28 cellular contexts compared by ENCODE assay signal in genomic region chr11:129680907-129681306, GRCh38.
"Had no signal": no experiment of that assay in that cellular context is flagged by ENCODE, and none has a peak within 500 bp of the region (broad histone marks: within the 10 kb centered on the region; RNA-seq: fewer than 3 reads in every experiment).

No MANE protein-coding gene starts in this region.

- H3K79me2 ChIP-seq: parathyroid adenoma had no signal

- H3K27ac ChIP-seq: gastrocnemius medialis, neural progenitor cell, parathyroid adenoma, right lobe of liver, suprapubic skin, transverse colon, upper lobe of right lung, uterus had no signal

- H3K36me3 Mint-ChIP-seq: memory B cell, naive B cell, neural progenitor cell had no signal

- H3K4me1 ChIP-seq: gastrocnemius medialis, neural progenitor cell, parathyroid adenoma, right lobe of liver, suprapubic skin, transverse colon, upper lobe of right lung, uterus had no signal

- H3K9me3 Mint-ChIP-seq: effector memory CD8-positive, alpha-beta T cell; neural progenitor cell; stimulated activated naive CD8-positive, alpha-beta T cell treated with anti-CD3 and anti-CD28 coated beads, Interleukin-15, amount 100 ng/mL, for 72 hours had no signal

- H2AFZ ChIP-seq: neural progenitor cell, parathyroid adenoma had no signal

- ATAC-seq: effector memory CD8-positive, alpha-beta T cell; gastrocnemius medialis; left lobe of liver; mucosa of descending colon; right lobe of liver; stimulated activated naive CD8-positive, alpha-beta T cell treated with anti-CD3 and anti-CD28 coated beads, Interleukin-15, amount 100 ng/mL, for 72 hours; upper lobe of right lung had no signal

- H3K4me3 Mint-ChIP-seq: effector memory CD8-positive, alpha-beta T cell; memory B cell; naive B cell; nephron; neural progenitor cell; stimulated activated naive CD8-positive, alpha-beta T cell treated with anti-CD3 and anti-CD28 coated beads, Interleukin-15, amount 100 ng/mL, for 72 hours had no signal

- H3K27ac Mint-ChIP-seq: effector memory CD8-positive, alpha-beta T cell; memory B cell; nephron; neural progenitor cell; progenitor cell of endocrine pancreas; stimulated activated naive CD8-positive, alpha-beta T cell treated with anti-CD3 and anti-CD28 coated beads, Interleukin-15, amount 100 ng/mL, for 72 hours had no signal

- DNase-seq: cortex of kidney; effector memory CD8-positive, alpha-beta T cell; erythroblast; esophagus squamous epithelium; foreskin fibroblast; gastrocnemius medialis; head of caudate nucleus; kidney; mucosa of descending colon; naive B cell; right lobe of liver; small intestine; stimulated activated CD4-positive, alpha-beta T cell treated with anti-CD3 and anti-CD28 coated beads, Interleukin-15, amount 100 ng/mL, for 24 hours; stimulated activated CD4-positive, alpha-beta T cell treated with anti-CD3 and anti-CD28 coated beads, Interleukin-4, amount 100 ng/mL, for 1 hour; stimulated activated CD8-positive, alpha-beta memory T cell treated with anti-CD3 and anti-CD28 coated beads, Interleukin-4, amount 100 ng/mL, for 48 hours; stimulated activated naive CD4-positive, alpha-beta T cell; stimulated activated naive CD8-positive, alpha-beta T cell treated with anti-CD3 and anti-CD28 coated beads, Interleukin-15, amount 100 ng/mL, for 72 hours; transverse colon; upper lobe of right lung; uterus had no signal

- H3K4me1 Mint-ChIP-seq: memory B cell; naive B cell; nephron; neural progenitor cell; stimulated activated naive CD8-positive, alpha-beta T cell treated with anti-CD3 and anti-CD28 coated beads, Interleukin-15, amount 100 ng/mL, for 72 hours had no signal

- H3K9ac ChIP-seq: neural progenitor cell, parathyroid adenoma had no signal

- H3K9me3 ChIP-seq: esophagus squamous epithelium, gastrocnemius medialis, mucosa of descending colon, right lobe of liver, suprapubic skin, transverse colon, upper lobe of right lung, uterus had no signal

- H3K36me3 ChIP-seq: esophagus squamous epithelium, gastrocnemius medialis, neural progenitor cell, right lobe of liver, suprapubic skin, transverse colon, upper lobe of right lung, uterus had no signal

- H3K27me3 ChIP-seq: esophagus squamous epithelium, gastrocnemius medialis, right lobe of liver, suprapubic skin, upper lobe of right lung, uterus had no signal

- H3K4me3 ChIP-seq: gastrocnemius medialis, lung, mucosa of descending colon, neural progenitor cell, right lobe of liver, suprapubic skin, transverse colon, upper lobe of right lung, uterus had no signal

- H3K4me2 ChIP-seq: neural progenitor cell had no signal
